Comparison of ENCODE assay signal across 26 cellular contexts in the genomic region with DNA sequence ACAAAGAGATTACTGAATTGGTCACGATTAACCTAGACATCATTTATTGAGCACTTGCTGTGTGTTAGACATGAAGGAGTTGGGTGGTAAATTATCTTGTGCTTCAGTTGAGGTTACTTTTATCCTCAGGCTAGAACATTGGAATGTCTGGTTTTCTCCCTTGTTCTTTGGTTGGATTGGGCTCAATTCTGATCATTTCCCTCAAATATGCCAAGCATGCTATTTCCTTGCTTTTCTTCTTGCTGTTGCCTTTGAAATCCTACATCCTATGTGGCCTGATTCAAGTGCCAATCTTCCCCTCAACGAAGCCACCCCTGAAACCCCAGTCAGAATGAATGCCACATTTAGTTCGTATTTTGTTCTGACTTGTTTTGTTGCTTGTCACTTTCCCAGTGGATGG.
DNase-seq lines count a peak whose midpoint lies in the region; ATAC-seq, FAIRE-seq and TF ChIP-seq lines count a peak whose summit lies in the region.
"Had no signal": no experiment of that assay in that cellular context is flagged by ENCODE, and none has a peak within 500 bp of the region (broad histone marks: within the 10 kb centered on the region; RNA-seq: fewer than 3 reads in every experiment).

No MANE protein-coding gene starts in this region.

- H3K4me2 ChIP-seq in mesenchymal stem cell (ENCODE audit: low read length, poor library complexity, severe bottlenecking): no peak overlapping the region

- no peak overlapping the region for H3K9ac ChIP-seq in mesenchymal stem cell (ENCODE audit: low read length)
- H3K9ac ChIP-seq: parathyroid adenoma had no signal

- H3K4me3 Mint-ChIP-seq in chondrocyte (ENCODE audit: unreplicated experiment): no peak overlapping the region
- H3K4me3 Mint-ChIP-seq: activated CD4-positive, alpha-beta T cell treated with anti-CD3 and anti-CD28 coated beads for 36 hours; activated naive CD4-positive, alpha-beta T cell treated with anti-CD3 and anti-CD28 coated beads, Interleukin-2, amount 10 ng/mL, durations not matched to agents 7 days and 5 days; activated T-cell treated with anti-CD3 and anti-CD28 coated beads, Interleukin-2, amount 50 U/mL, for 72 hours; CD4-positive, CD25-positive, alpha-beta regulatory T cell; natural killer cell treated with Interleukin-12 subunit alpha and Interleukin-12 subunit beta and Interleukin-15 and Interleukin-18, amount 100 ng/mL, for 72 hours had no signal

- H3K27ac ChIP-seq in mesenchymal stem cell (ENCODE audit: low read length, poor library complexity, severe bottlenecking): peak overlapping the region; percentile 6
- H3K27ac ChIP-seq: left lung, parathyroid adenoma, SJCRH30, upper lobe of right lung had no signal

- no peak overlapping the region for H4K91ac ChIP-seq in mesenchymal stem cell (ENCODE audit: low read length)

- H3K9me3 ChIP-seq in mesenchymal stem cell (ENCODE audit: control insufficient read depth, low read length): no peaks in the 10 kb centered on the region
- H3K9me3 ChIP-seq: left lung, SJCRH30, upper lobe of right lung had no signal

- CTCF ChIA-PET in BJ (lab: Yijun Ruan, JAX): no interaction called here

- TF ChIP-seq CTCF in BJ (IDR thresholded peaks at IDR 0.05; ENCODE audit: insufficient read depth, low read depth, low read length) (no peak), chondrocyte (IDR thresholded peaks at IDR 0.05) (no peak)

- DNase-seq in BJ (ENCODE audit: low read depth) (peak; percentile 7), HTR-8/SVneo (ENCODE audit: insufficient read length, low spot score) (peak; percentile 19), chondrocyte (ENCODE audit: low spot score) (no peak), mesenchymal stem cell (no peak), cortex of kidney (lab: John Stamatoyannopoulos, UW) (no peak), NCI-H2171 treated with DMSO at 0.1 percent for 48 hours (lab: John Stamatoyannopoulos, UW) (no peak)
- no peak for DNase-seq in activated CD8-positive, alpha-beta memory T cell treated with anti-CD3 and anti-CD28 coated beads for 24 hours
- DNase-seq: activated CD4-positive, alpha-beta T cell treated with anti-CD3 and anti-CD28 coated beads for 36 hours; activated naive CD4-positive, alpha-beta T cell treated with anti-CD3 and anti-CD28 coated beads, Interleukin-2, amount 10 ng/mL, durations not matched to agents 7 days and 5 days; activated T-cell treated with anti-CD3 and anti-CD28 coated beads, Interleukin-2, amount 50 U/mL, for 72 hours; aorta; CD4-positive, CD25-positive, alpha-beta regulatory T cell; GF-D8; glutamatergic neuron; left lung; NCI-H1092 treated with DMSO at 0.1 percent for 48 hours; NCI-H2107; NCI-H510A; upper lobe of right lung had no signal

- no peak overlapping the region for H2AFZ ChIP-seq in mesenchymal stem cell (ENCODE audit: low read depth, low read length)
- H2AFZ ChIP-seq: parathyroid adenoma had no signal

- H3K36me3 ChIP-seq in BJ (ENCODE audit: control insufficient read depth, insufficient read depth, low read length) (no peaks in the 10 kb centered on the region), mesenchymal stem cell (ENCODE audit: control insufficient read depth in 1 of 2, insufficient read depth in 2 of 2, low read depth in 1 of 2, low read length in 2 of 2) (no peaks in the 10 kb centered on the region)
- H3K36me3 ChIP-seq: left lung, SJCRH30, upper lobe of right lung had no signal

- no peak for ATAC-seq in GM19467 (IDR thresholded peaks at IDR 0.05; ENCODE audit: unreplicated experiment)
- ATAC-seq: activated CD4-positive, alpha-beta T cell treated with anti-CD3 and anti-CD28 coated beads for 36 hours; activated T-cell treated with anti-CD3 and anti-CD28 coated beads, Interleukin-2, amount 50 U/mL, for 72 hours; GM12878; left lung; natural killer cell treated with Interleukin-12 subunit alpha and Interleukin-12 subunit beta and Interleukin-15 and Interleukin-18, amount 100 ng/mL, for 72 hours; Panc1; sciatic nerve; upper lobe of right lung had no signal

- H3K4ac ChIP-seq in mesenchymal stem cell (ENCODE audit: low read depth in 1 of 2, low read length in 2 of 2): no peak overlapping the region

- H3K4me1 ChIP-seq in mesenchymal stem cell (ENCODE audit: control insufficient read depth, insufficient read depth, low read depth, low read length): no peaks in the 10 kb centered on the region
- H3K4me1 ChIP-seq: left lung, parathyroid adenoma, SJCRH30, upper lobe of right lung had no signal

- no peaks in the 10 kb centered on the region for H3K9me3 Mint-ChIP-seq in chondrocyte (ENCODE audit: low read depth)
- H3K9me3 Mint-ChIP-seq: activated naive CD4-positive, alpha-beta T cell treated with anti-CD3 and anti-CD28 coated beads, Interleukin-2, amount 10 ng/mL, durations not matched to agents 7 days and 5 days; activated T-cell treated with anti-CD3 and anti-CD28 coated beads, Interleukin-2, amount 50 U/mL, for 72 hours; natural killer cell treated with Interleukin-12 subunit alpha and Interleukin-12 subunit beta and Interleukin-15 and Interleukin-18, amount 100 ng/mL, for 72 hours had no signal

- no peak for FAIRE-seq in HTR-8/SVneo (lab: Jason Lieb, UNC)
- FAIRE-seq: GM12878 had no signal

- peaks cover 1% of the 10 kb centered on the region for H3K36me3 Mint-ChIP-seq in chondrocyte (ENCODE audit: low read depth)
- H3K36me3 Mint-ChIP-seq: activated naive CD4-positive, alpha-beta T cell treated with anti-CD3 and anti-CD28 coated beads, Interleukin-2, amount 10 ng/mL, durations not matched to agents 7 days and 5 days; CD4-positive, CD25-positive, alpha-beta regulatory T cell had no signal

- no peak overlapping the region for H2AK5ac ChIP-seq in mesenchymal stem cell (ENCODE audit: low read length, severe bottlenecking)

- no peak overlapping the region for H2BK12ac ChIP-seq in mesenchymal stem cell (ENCODE audit: low read length in 2 of 2)

- H3K79me1 ChIP-seq in mesenchymal stem cell (replicated peaks; ENCODE audit: low read length, poor library complexity, severe bottlenecking): no peaks in the 10 kb centered on the region

- no peak overlapping the region for H2BK15ac ChIP-seq in mesenchymal stem cell (ENCODE audit: low read depth, poor library complexity, severe bottlenecking)

- H3K27ac Mint-ChIP-seq in chondrocyte (ENCODE audit: unreplicated experiment): peak overlapping the region; percentile 22
- H3K27ac Mint-ChIP-seq: activated CD4-positive, alpha-beta T cell treated with anti-CD3 and anti-CD28 coated beads for 36 hours; activated naive CD4-positive, alpha-beta T cell treated with anti-CD3 and anti-CD28 coated beads, Interleukin-2, amount 10 ng/mL, durations not matched to agents 7 days and 5 days; activated T-cell treated with anti-CD3 and anti-CD28 coated beads, Interleukin-2, amount 50 U/mL, for 72 hours; CD4-positive, CD25-positive, alpha-beta regulatory T cell; natural killer cell treated with Interleukin-12 subunit alpha and Interleukin-12 subunit beta and Interleukin-15 and Interleukin-18, amount 100 ng/mL, for 72 hours had no signal

- POLR2A ChIA-PET in BJ (lab: Charles Lee): no interaction called here

- no peak overlapping the region for H3K23ac ChIP-seq in mesenchymal stem cell (ENCODE audit: low read length in 2 of 2)

- no peak overlapping the region for H3K14ac ChIP-seq in mesenchymal stem cell (ENCODE audit: low read length in 2 of 2)

- peaks cover 48% of the 10 kb centered on the region for H3K4me1 Mint-ChIP-seq in chondrocyte (ENCODE audit: low read depth)
- H3K4me1 Mint-ChIP-seq: activated CD4-positive, alpha-beta T cell treated with anti-CD3 and anti-CD28 coated beads for 36 hours; activated naive CD4-positive, alpha-beta T cell treated with anti-CD3 and anti-CD28 coated beads, Interleukin-2, amount 10 ng/mL, durations not matched to agents 7 days and 5 days; CD4-positive, CD25-positive, alpha-beta regulatory T cell had no signal

- H3K27me3 ChIP-seq in BJ (ENCODE audit: control insufficient read depth, insufficient read depth, low read length) (no peaks in the 10 kb centered on the region), mesenchymal stem cell (ENCODE audit: control insufficient read depth in 1 of 2, insufficient read depth in 1 of 2, low read length in 2 of 2) (no peaks in the 10 kb centered on the region)
- H3K27me3 ChIP-seq: left lung, SJCRH30, upper lobe of right lung had no signal

- H2BK120ac ChIP-seq in mesenchymal stem cell (ENCODE audit: low read depth, low read length): no peak overlapping the region

- H2BK5ac ChIP-seq in mesenchymal stem cell (ENCODE audit: low read depth, low read length, poor library complexity, severe bottlenecking): no peak overlapping the region

- no peak overlapping the region for H3K18ac ChIP-seq in mesenchymal stem cell (ENCODE audit: low read depth in 1 of 2, low read length in 2 of 2)

- H3K4me3 ChIP-seq in BJ (ENCODE audit: low read depth, low read length): no peak overlapping the region
- H3K4me3 ChIP-seq in mesenchymal stem cell (ENCODE audit: insufficient read depth in 1 of 2, low read depth in 1 of 2, low read length in 2 of 2): no peak overlapping the region
- H3K4me3 ChIP-seq: GM12878, left lung, SJCRH30, upper lobe of right lung had no signal

- H3K27me3 Mint-ChIP-seq in chondrocyte (ENCODE audit: low read depth): no peaks in the 10 kb centered on the region
- H3K27me3 Mint-ChIP-seq: CD4-positive, CD25-positive, alpha-beta regulatory T cell had no signal

- WGBS in mesenchymal stem cell: 45% methylated on average over 3 of the region's 3 CpGs

- no peak overlapping the region for H4K8ac ChIP-seq in mesenchymal stem cell (ENCODE audit: low read length)

Comparison
In these comparisons a context has a peak if more than half of its experiments do, and no peak if none do; other contexts are left out.
1. DNase-seq: peak in BJ (single experiment) and HTR-8/SVneo (single experiment); none in chondrocyte (single experiment), mesenchymal stem cell (single experiment), activated CD8-positive, alpha-beta memory T cell treated with anti-CD3 and anti-CD28 coated beads for 24 hours (single experiment), cortex of kidney (single experiment) and NCI-H2171 treated with DMSO at 0.1 percent for 48 hours (single experiment).